20 cellular contexts compared by ENCODE assay signal in the genomic region with DNA sequence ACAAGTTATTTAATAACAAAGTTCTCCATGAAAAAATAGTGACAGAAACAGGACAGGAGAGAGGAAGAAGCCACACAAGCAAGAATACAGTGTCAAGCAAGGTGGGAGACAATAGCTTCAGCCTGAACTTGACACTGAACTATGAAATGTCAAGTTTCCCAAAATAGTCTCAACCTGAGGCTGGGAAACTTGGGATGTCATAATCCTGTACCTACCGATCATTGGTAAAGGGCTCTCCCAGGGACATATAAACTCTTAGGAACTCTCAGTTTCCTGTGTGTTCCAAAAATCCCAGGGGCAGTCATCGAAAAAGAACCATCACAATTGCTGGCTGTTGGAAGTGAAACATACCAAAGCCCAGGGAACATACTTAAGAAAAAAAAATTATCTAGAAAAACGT.
DNase-seq lines count a peak whose midpoint lies in the region; ATAC-seq, FAIRE-seq and TF ChIP-seq lines count a peak whose summit lies in the region.
"Had no signal": no experiment of that assay in that cellular context is flagged by ENCODE, and none has a peak within 500 bp of the region (broad histone marks: within the 10 kb centered on the region; RNA-seq: fewer than 3 reads in every experiment).

No MANE protein-coding gene starts in this region.

- H3K4me1 ChIP-seq in A549 (peaks cover 39% of the 10 kb centered on the region), HCT116 (ENCODE audit: control insufficient read depth in 1 of 2, insufficient read depth in 2 of 2, low read length in 2 of 2) (peaks cover 0 to 19% of the 10 kb centered on the region in 2 experiments; a peak in 2 of 4 replicates), astrocyte (ENCODE audit: insufficient read depth, low read length) (peaks cover 13% of the 10 kb centered on the region), esophagus squamous epithelium (peaks cover 6 to 51% (median 17%) of the 10 kb centered on the region in 3 donors)

- H3K9me3 Mint-ChIP-seq in astrocyte (ENCODE audit: unreplicated experiment): no peaks in the 10 kb centered on the region

- TF ChIP-seq RAD21 in A549 (conservative IDR thresholded peaks at IDR 0.05 in 1 of 2, IDR thresholded peaks at IDR 0.05 in 1 of 2) (no peak), HCT116 (IDR thresholded peaks at IDR 0.05; ENCODE audit: low read depth) (no peak)

- FAIRE-seq in A549 (lab: Jason Lieb, UNC): no peak
- no peak for FAIRE-seq in astrocyte (lab: Jason Lieb, UNC)
- FAIRE-seq: A204.1, HTR-8/SVneo had no signal

- intact Hi-C loops in HCT116 (cut with micrococcal nuclease) (no loop called here), esophagus squamous epithelium (cut with DNase I) (no loop called here)

- TF ChIP-seq EP300 in A549 (IDR thresholded peaks at IDR 0.05): no peak

- POLR2A ChIA-PET in A549 (lab: Yijun Ruan, JAX): no interaction called here
- POLR2A ChIA-PET in HCT116 (lab: Charles Lee): no interaction called here

- TF ChIP-seq POLR2A in A549 (IDR thresholded peaks at IDR 0.05; ENCODE audit: low read length) (no peak), HCT116 (IDR thresholded peaks at IDR 0.05; ENCODE audit: borderline replicate concordance, extremely low read depth, insufficient read depth, insufficient read length) (no peak), esophagus squamous epithelium (IDR thresholded peaks at IDR 0.05) (no peak), GM18505 (IDR thresholded peaks at IDR 0.05; ENCODE audit: borderline replicate concordance, extremely low read depth, insufficient read depth, insufficient read length) (no peak)

- H3K79me2 ChIP-seq in HCT116 (ENCODE audit: insufficient read depth, low read length) (no peaks in the 10 kb centered on the region), astrocyte (ENCODE audit: insufficient read depth, low read length) (no peaks in the 10 kb centered on the region)

- no peak for ATAC-seq in A549
- ATAC-seq in HCT116: no peak
- no peak for ATAC-seq in GM18505 (IDR thresholded peaks at IDR 0.05; ENCODE audit: unreplicated experiment)
- ATAC-seq in HG02870 (IDR thresholded peaks at IDR 0.05; ENCODE audit: unreplicated experiment): no peak

- no peaks in the 10 kb centered on the region for H3K27me3 Mint-ChIP-seq in astrocyte (ENCODE audit: low read depth, unreplicated experiment)

- H3K4me3 ChIP-seq in A549: no peak overlapping the region
- H3K4me3 ChIP-seq in HCT116 (replicated peaks in 1 of 2; ENCODE audit: low read depth in 1 of 2, low read length in 2 of 2): no peak overlapping the region
- H3K4me3 ChIP-seq in astrocyte (ENCODE audit: insufficient read depth, low read depth, low read length): no peak overlapping the region
- no peak overlapping the region for H3K4me3 ChIP-seq in esophagus squamous epithelium
- H3K4me3 ChIP-seq: SK-N-MC had no signal

- peak overlapping the region; percentile 96 for H3K27ac Mint-ChIP-seq in astrocyte (ENCODE audit: unreplicated experiment)
- H3K27ac Mint-ChIP-seq: CD4-positive, CD25-positive, alpha-beta regulatory T cell had no signal

- H3K36me3 ChIP-seq in HCT116 (ENCODE audit: control insufficient read depth in 1 of 2, insufficient read depth in 2 of 2, low read length in 2 of 2) (no peaks in the 10 kb centered on the region), astrocyte (ENCODE audit: insufficient read depth, low read length) (no peaks in the 10 kb centered on the region), esophagus squamous epithelium (no peaks in the 10 kb centered on the region)

- H3K9me3 ChIP-seq in A549 (peaks cover 6% of the 10 kb centered on the region; the same call in 1 of the 3 replicates), HCT116 (ENCODE audit: control insufficient read depth in 1 of 2, insufficient read depth in 1 of 2, low read depth in 1 of 2, low read length in 2 of 2) (no peaks in the 10 kb centered on the region), astrocyte (ENCODE audit: insufficient read depth, low read depth, low read length) (no peaks in the 10 kb centered on the region), esophagus squamous epithelium (no peaks in the 10 kb centered on the region)

- H3K27me3 ChIP-seq in HCT116 (ENCODE audit: insufficient read depth, low read length): no peaks in the 10 kb centered on the region
- H3K27me3 ChIP-seq in astrocyte (ENCODE audit: insufficient read depth, low read length): no peaks in the 10 kb centered on the region
- peaks cover 0 to 12% (median 0%) of the 10 kb centered on the region in 4 donors for H3K27me3 ChIP-seq in esophagus squamous epithelium

- peaks cover 27% of the 10 kb centered on the region for H3K4me1 Mint-ChIP-seq in astrocyte (ENCODE audit: low read depth, unreplicated experiment)
- H3K4me1 Mint-ChIP-seq: CD4-positive, CD25-positive, alpha-beta regulatory T cell had no signal

- 58% methylated on average over 3 of the region's 3 CpGs for WGBS in A549 (ENCODE audit: missing lambda C conversion rate)
- 41 to 44% methylated on average over 3 of the region's 3 CpGs for WGBS in esophagus squamous epithelium, 2 donors

- RAD21 ChIA-PET in HCT116 (lab: Charles Lee; ENCODE audit: low non-redundant PET in 1 of 2, low total read pairs in 2 of 2, uncharacterized antibody in 2 of 2, unreplicated experiment in 2 of 2): no interaction called here

- no peak overlapping the region for H3K9ac ChIP-seq in HCT116 (ENCODE audit: low read length)
- H3K9ac ChIP-seq in astrocyte (ENCODE audit: low read length): no peak overlapping the region
- H3K9ac ChIP-seq: KMS-11 had no signal

- H2AFZ ChIP-seq in HCT116 (ENCODE audit: low read depth, low read length, poor library complexity, severe bottlenecking) (no peak overlapping the region), astrocyte (ENCODE audit: low read depth, low read length) (peak overlapping the region; percentile 19)

- H3K4me3 Mint-ChIP-seq in astrocyte (ENCODE audit: unreplicated experiment): no peak overlapping the region
- H3K4me3 Mint-ChIP-seq: CD4-positive, CD25-positive, alpha-beta regulatory T cell had no signal

- H3K27ac ChIP-seq in A549: peak overlapping the region; percentile 56 to 76
- no peak overlapping the region for H3K27ac ChIP-seq in HCT116 (ENCODE audit: low read depth, low read length)
- peak overlapping the region; percentile 25 for H3K27ac ChIP-seq in astrocyte (ENCODE audit: low read depth, low read length)
- H3K27ac ChIP-seq in esophagus squamous epithelium: peak overlapping the region; percentile 75 to 89 (median 86)
- H3K27ac ChIP-seq: KMS-11, SK-N-MC had no signal

- no peaks in the 10 kb centered on the region for H3K9me2 ChIP-seq in HCT116 (ENCODE audit: insufficient read depth)

- no peaks in the 10 kb centered on the region for H4K20me1 ChIP-seq in HCT116 (ENCODE audit: insufficient read depth)
- no peaks in the 10 kb centered on the region for H4K20me1 ChIP-seq in astrocyte (ENCODE audit: insufficient read depth, low read length)

- no peak for DNase-seq in A549 (ENCODE audit: low read depth in 1 of 2, low spot score in 1 of 2)
- DNase-seq in HCT116 (ENCODE audit: low read depth, low spot score): no peak
- no peak for DNase-seq in astrocyte (ENCODE audit: low read depth)
- DNase-seq in esophagus squamous epithelium (lab: John Stamatoyannopoulos, UW): no peak
- no peak for DNase-seq in stimulated activated CD4-positive, alpha-beta T cell treated with anti-CD3 and anti-CD28 coated beads, Interleukin-12 subunit alpha, Interleukin-12 subunit beta, amount 100 ng/mL, for 4 hours
- DNase-seq in NCI-H2227 (lab: John Stamatoyannopoulos, UW; ENCODE audit: unreplicated experiment): no peak
- DNase-seq: CD4-positive, CD25-positive, alpha-beta regulatory T cell; DMS79; NCI-H1105 treated with DMSO at 0.1 percent for 48 hours; NCI-H2081; NCI-H2171; NCI-H524 treated with DMSO at 0.1 percent for 48 hours; OCI-M1; SHP77 had no signal

- BruUV-seq in HCT116 (replicated peaks; lab: Mats Ljungman, UMichigan): no TSS peak

- no peaks in the 10 kb centered on the region for H3K36me3 Mint-ChIP-seq in astrocyte (ENCODE audit: low read depth, unreplicated experiment)
- H3K36me3 Mint-ChIP-seq: CD4-positive, CD25-positive, alpha-beta regulatory T cell had no signal

- CTCF ChIA-PET in A549 (lab: Yijun Ruan, JAX) (interaction anchor here (1.3 kb wide), 1 partner anchor 40 kb away, joined by 3 read pairs; no protein-coding TSS in a partner anchor), HCT116 (lab: Charles Lee) (interaction anchor here (0.6 kb wide), 1 partner anchor 38 kb away, joined by 3 read pairs; no protein-coding TSS in a partner anchor)

- TF ChIP-seq CTCF in A549 (IDR thresholded peaks at IDR 0.05): no peak
- TF ChIP-seq CTCF in HCT116 (IDR thresholded peaks at IDR 0.05 in 2 of 3, conservative IDR thresholded peaks at IDR 0.05 in 1 of 3; ENCODE audit: borderline replicate concordance in 1 of 3, insufficient read depth in 1 of 3, low read depth in 2 of 3, low read length in 2 of 3): no peak
- TF ChIP-seq CTCF in astrocyte (IDR thresholded peaks at IDR 0.05; ENCODE audit: insufficient read depth, low read depth, low read length): no peak
- TF ChIP-seq CTCF in esophagus squamous epithelium (IDR thresholded peaks at IDR 0.05): no peak

- H3K4me2 ChIP-seq in A549 (peak overlapping the region; percentile 32; the same call in 1 of the 3 replicates), HCT116 (ENCODE audit: low read length) (peak overlapping the region; percentile 23; the same call in 1 of the 2 replicates), astrocyte (ENCODE audit: low read length) (peak overlapping the region; percentile 51)
- H3K4me2 ChIP-seq: KMS-11 had no signal

TF ChIP-seq in A549, 52 proteins besides CTCF, POLR2A, EP300 and RAD21 (continues in another document):
- no peak for TF ChIP-seq CHD4 (IDR thresholded peaks at IDR 0.05; ENCODE audit: borderline replicate concordance)

TF ChIP-seq in HCT116, 20 proteins besides CTCF, POLR2A, EP300 and RAD21 (continues in another document):
- TF ChIP-seq POLR2AphosphoS5 (IDR thresholded peaks at IDR 0.05; ENCODE audit: low read depth, low read length) (no peak), CEBPB (IDR thresholded peaks at IDR 0.05; ENCODE audit: low read depth) (no peak), EZH2 (IDR thresholded peaks at IDR 0.05) (no peak), JUND (IDR thresholded peaks at IDR 0.05) (no peak), CBX3 (IDR thresholded peaks at IDR 0.05; ENCODE audit: low read depth) (no peak)
